ENCODE assay signal across 1 cellular context in genomic region chr9:6080154-6080716, GRCh38.
A peak's percentile ranks its signal among the peaks of the same experiment; 100 is the strongest.
TF ChIP-seq lines count a peak whose summit lies in the region.

No MANE protein-coding gene starts in this region.

TF ChIP-seq in K562, 482 proteins besides CTCF, POLR2A, EP300 and RAD21 (continued from another document):
- TF ChIP-seq NRF1 (conservative IDR thresholded peaks at IDR 0.05 in 1 of 2, IDR thresholded peaks at IDR 0.05 in 1 of 2): peak; percentile 14 to 37; a peak in 1 of 4 replicates
- TF ChIP-seq PTBP1 (IDR thresholded peaks at IDR 0.05; ENCODE audit: low read depth, low read length): no peak
- no peak for TF ChIP-seq GATA2 (CRISPR knock-in tag; IDR thresholded peaks at IDR 0.05)
- no peak for TF ChIP-seq ZNF780A (CRISPR knock-in tag; IDR thresholded peaks at IDR 0.05)
- no peak for TF ChIP-seq HBP1 (CRISPR knock-in tag; IDR thresholded peaks at IDR 0.05)
- no peak for TF ChIP-seq STAT5B (CRISPR knock-in tag; IDR thresholded peaks at IDR 0.05)
- no peak for TF ChIP-seq PCBP2 (IDR thresholded peaks at IDR 0.05; ENCODE audit: low read depth, low read length, poor library complexity, severe bottlenecking)
- TF ChIP-seq KAT2B (IDR thresholded peaks at IDR 0.05; ENCODE audit: low read depth, low read length): no peak
- no peak for TF ChIP-seq HNRNPH1 (optimal IDR thresholded peaks at IDR 0.05; ENCODE audit: low read depth, low read length)
- TF ChIP-seq PBX2 (CRISPR knock-in tag; IDR thresholded peaks at IDR 0.05; ENCODE audit: low read depth): 0 out of 2 replicates have a peak, but pooled peaks have one; percentile 40
- peak; percentile 89 for TF ChIP-seq PBX2 (tag; conservative IDR thresholded peaks at IDR 0.05; ENCODE audit: low read depth)
- TF ChIP-seq ZNF324 (CRISPR knock-in tag; IDR thresholded peaks at IDR 0.05): no peak
- TF ChIP-seq ZNF449 (CRISPR knock-in tag; IDR thresholded peaks at IDR 0.05): no peak
- TF ChIP-seq ZNF398 (CRISPR knock-in tag; IDR thresholded peaks at IDR 0.05): no peak
- no peak for TF ChIP-seq ZNF609 (CRISPR knock-in tag; IDR thresholded peaks at IDR 0.05; ENCODE audit: borderline replicate concordance)
- no peak for TF ChIP-seq ZZZ3 (IDR thresholded peaks at IDR 0.05)
- TF ChIP-seq NEUROD1 (IDR thresholded peaks at IDR 0.05; ENCODE audit: borderline replicate concordance, low read depth, low read length, partially characterized antibody): no peak
- no peak for TF ChIP-seq DMBX1 (CRISPR knock-in tag; IDR thresholded peaks at IDR 0.05; ENCODE audit: borderline replicate concordance)
- TF ChIP-seq ZNF197 (CRISPR knock-in tag; IDR thresholded peaks at IDR 0.05; ENCODE audit: low read depth): no peak
- TF ChIP-seq RBM14 (IDR thresholded peaks at IDR 0.05; ENCODE audit: borderline replicate concordance, insufficient read depth, low read depth, low read length): no peak
- TF ChIP-seq ZNF511 (CRISPR knock-in tag; IDR thresholded peaks at IDR 0.05): no peak
- no peak for TF ChIP-seq ZNF830 (CRISPR knock-in tag; IDR thresholded peaks at IDR 0.05)
- TF ChIP-seq DLX4 (CRISPR knock-in tag; IDR thresholded peaks at IDR 0.05): no peak
- TF ChIP-seq CREB1 (IDR thresholded peaks at IDR 0.05): peak; percentile 27; the same call in 1 of the 2 replicates
- no peak for TF ChIP-seq CREB1 (CRISPR knock-in tag; IDR thresholded peaks at IDR 0.05)
- TF ChIP-seq HDAC2 (IDR thresholded peaks at IDR 0.05): no peak
- TF ChIP-seq ETV5 (CRISPR knock-in tag; IDR thresholded peaks at IDR 0.05; ENCODE audit: low read depth): no peak
- no peak for TF ChIP-seq FOXJ2 (tag; IDR thresholded peaks at IDR 0.05)
- no peak for TF ChIP-seq FOXJ3 (CRISPR knock-in tag; IDR thresholded peaks at IDR 0.05)
- no peak for TF ChIP-seq THAP12 (CRISPR knock-in tag; IDR thresholded peaks at IDR 0.05)
